Comparison of ENCODE assay signal across 18 cellular contexts in genomic region chr3:57944313-57944580, GRCh38.
A peak's percentile ranks its signal among the peaks of the same experiment; 100 is the strongest.
DNase-seq lines count a peak whose midpoint lies in the region; ATAC-seq and TF ChIP-seq lines count a peak whose summit lies in the region.
"Had no signal": no experiment of that assay in that cellular context is flagged by ENCODE, and none has a peak within 500 bp of the region (broad histone marks: within the 10 kb centered on the region; RNA-seq: fewer than 3 reads in every experiment).

No MANE protein-coding gene starts in this region.

- CTCF ChIA-PET in HEK293 (lab: Yijun Ruan, JAX), result no interaction called here

- no peak for ATAC-seq in stimulated activated effector memory CD8-positive, alpha-beta T cell treated with anti-CD3 and anti-CD28 coated beads, Interleukin-12 subunit alpha, Interleukin-12 subunit beta, amount 100 ng/mL, for 72 hours
- ATAC-seq in GM18870 (IDR thresholded peaks at IDR 0.05; ENCODE audit: unreplicated experiment) (no peak), HG03025 (IDR thresholded peaks at IDR 0.05; ENCODE audit: low FRiP score, unreplicated experiment) (no peak), HG02610 (IDR thresholded peaks at IDR 0.05; ENCODE audit: unreplicated experiment) (no peak)

- POLR2A ChIA-PET in HEK293 (lab: Yijun Ruan, JAX), result no interaction called here

- no peaks in the 10 kb centered on the region for H3K27me3 Mint-ChIP-seq in mesothelial cell of epicardium (ENCODE audit: low read depth)
- H3K27me3 Mint-ChIP-seq: CD4-positive, alpha-beta memory T cell had no signal

- peak overlapping the region; percentile 93 for H3K27ac Mint-ChIP-seq in mesothelial cell of epicardium
- peak overlapping the region; percentile 32 for H3K27ac Mint-ChIP-seq in stimulated activated effector memory CD8-positive, alpha-beta T cell treated with anti-CD3 and anti-CD28 coated beads, Interleukin-12 subunit alpha, Interleukin-12 subunit beta, amount 100 ng/mL, for 72 hours

- H3K4me1 ChIP-seq in HEK293 (ENCODE audit: control insufficient read depth, insufficient read depth, low read length), result no peaks in the 10 kb centered on the region

- no peak for TF ChIP-seq CTCF in HEK293 (tag by site-specific recombination; IDR thresholded peaks at IDR 0.05)
- TF ChIP-seq CTCF in mesothelial cell of epicardium (IDR thresholded peaks at IDR 0.05; ENCODE audit: unreplicated experiment), result no peak

- DNase-seq in dermis blood vessel endothelial cell (peak; percentile 54), mesothelial cell of epicardium (ENCODE audit: low spot score in 2 of 2, unreplicated experiment in 2 of 2) (no peak)
- DNase-seq in stimulated activated effector memory CD8-positive, alpha-beta T cell treated with anti-CD3 and anti-CD28 coated beads, Interleukin-12 subunit alpha, Interleukin-12 subunit beta, amount 100 ng/mL, for 72 hours (ENCODE audit: low spot score in 2 of 2), result no peak
- DNase-seq in activated CD8-positive, alpha-beta memory T cell treated with anti-CD3 and anti-CD28 coated beads, Interleukin-2, amount 50 U/mL, for 48 hours, result no peak
- DNase-seq: CD4-positive, alpha-beta memory T cell; DMS79 treated with DMSO at 0.1 percent for 48 hours; KG1; NCI-H187; NCI-H226; PC-9; stimulated activated CD4-positive, alpha-beta T cell treated with anti-CD3 and anti-CD28 coated beads, Interleukin-4, amount 100 ng/mL, for 1 hour had no signal

- no peak overlapping the region for H3K4me3 Mint-ChIP-seq in mesothelial cell of epicardium
- H3K4me3 Mint-ChIP-seq in stimulated activated effector memory CD8-positive, alpha-beta T cell treated with anti-CD3 and anti-CD28 coated beads, Interleukin-12 subunit alpha, Interleukin-12 subunit beta, amount 100 ng/mL, for 72 hours, result no peak overlapping the region

- H3K36me3 Mint-ChIP-seq in mesothelial cell of epicardium, result peaks cover 11% of the 10 kb centered on the region
- peaks cover 7% of the 10 kb centered on the region for H3K36me3 Mint-ChIP-seq in stimulated activated effector memory CD8-positive, alpha-beta T cell treated with anti-CD3 and anti-CD28 coated beads, Interleukin-12 subunit alpha, Interleukin-12 subunit beta, amount 100 ng/mL, for 72 hours

- H3K36me3 ChIP-seq in HEK293 (ENCODE audit: control insufficient read depth in 2 of 2, insufficient read depth in 1 of 2, low read length in 2 of 2), result no peaks in the 10 kb centered on the region
- H3K36me3 ChIP-seq: ovary, SJSA1 had no signal

- no peaks in the 10 kb centered on the region for H3K9me3 ChIP-seq in HEK293 (ENCODE audit: control insufficient read depth, insufficient read depth, low read depth, low read length)
- H3K9me3 ChIP-seq: ovary, SJSA1 had no signal

- H3K4me3 ChIP-seq in HEK293 (ENCODE audit: low read depth, low read length), result no peak overlapping the region
- H3K4me3 ChIP-seq: dorsolateral prefrontal cortex, ovary, PC-9, SJSA1 had no signal

- no peak overlapping the region for H3K27ac ChIP-seq in HEK293 (ENCODE audit: extremely low read depth, low read depth, low read length)
- H3K27ac ChIP-seq: ovary, PC-9, SJSA1 had no signal

- peaks cover 8% of the 10 kb centered on the region for H3K9me3 Mint-ChIP-seq in mesothelial cell of epicardium
- no peaks in the 10 kb centered on the region for H3K9me3 Mint-ChIP-seq in stimulated activated effector memory CD8-positive, alpha-beta T cell treated with anti-CD3 and anti-CD28 coated beads, Interleukin-12 subunit alpha, Interleukin-12 subunit beta, amount 100 ng/mL, for 72 hours

- H3K4me1 Mint-ChIP-seq in mesothelial cell of epicardium, result peaks cover 38% of the 10 kb centered on the region
- H3K4me1 Mint-ChIP-seq in stimulated activated effector memory CD8-positive, alpha-beta T cell treated with anti-CD3 and anti-CD28 coated beads, Interleukin-12 subunit alpha, Interleukin-12 subunit beta, amount 100 ng/mL, for 72 hours, result no peaks in the 10 kb centered on the region
- H3K4me1 Mint-ChIP-seq: CD4-positive, alpha-beta memory T cell had no signal

TF ChIP-seq in HEK293, 187 proteins besides CTCF, POLR2A, EP300 and RAD21:
- 0 out of 2 replicates have a peak, but pooled peaks have one; percentile 20 for TF ChIP-seq TCF7L2 (IDR thresholded peaks at IDR 0.05; ENCODE audit: borderline replicate concordance, low read depth, low read length)
- TF ChIP-seq, protein P1, sequence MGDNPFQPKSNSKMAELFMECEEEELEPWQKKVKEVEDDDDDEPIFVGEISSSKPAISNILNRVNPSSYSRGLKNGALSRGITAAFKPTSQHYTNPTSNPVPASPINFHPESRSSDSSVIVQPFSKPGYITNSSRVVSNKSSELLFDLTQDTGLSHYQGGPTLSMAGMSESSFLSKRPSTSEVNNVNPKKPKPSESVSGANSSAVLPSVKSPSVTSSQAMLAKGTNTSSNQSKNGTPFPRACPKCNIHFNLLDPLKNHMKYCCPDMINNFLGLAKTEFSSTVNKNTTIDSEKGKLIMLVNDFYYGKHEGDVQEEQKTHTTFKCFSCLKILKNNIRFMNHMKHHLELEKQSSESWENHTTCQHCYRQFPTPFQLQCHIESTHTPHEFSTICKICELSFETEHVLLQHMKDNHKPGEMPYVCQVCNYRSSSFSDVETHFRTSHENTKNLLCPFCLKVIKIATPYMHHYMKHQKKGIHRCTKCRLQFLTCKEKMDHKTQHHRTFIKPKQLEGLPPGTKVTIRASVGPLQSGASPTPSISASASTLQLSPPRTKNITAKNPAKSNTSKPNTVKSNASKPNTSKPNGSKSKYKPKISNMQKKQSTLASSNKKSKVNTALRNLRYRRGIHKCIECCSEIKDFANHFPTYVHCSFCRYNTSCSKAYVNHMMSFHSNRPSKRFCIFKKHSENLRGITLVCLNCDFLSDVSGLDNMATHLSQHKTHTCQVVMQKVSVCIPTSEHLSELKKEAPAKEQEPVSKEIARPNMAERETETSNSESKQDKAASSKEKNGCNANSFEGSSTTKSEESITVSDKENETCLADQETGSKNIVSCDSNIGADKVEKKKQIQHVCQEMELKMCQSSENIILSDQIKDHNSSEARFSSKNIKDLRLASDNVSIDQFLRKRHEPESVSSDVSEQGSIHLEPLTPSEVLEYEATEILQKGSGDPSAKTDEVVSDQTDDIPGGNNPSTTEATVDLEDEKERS (tag by site-specific recombination; IDR thresholded peaks at IDR 0.05), result no peak
